Comparison of ENCODE assay signal across 3 cellular contexts in the genomic region with DNA sequence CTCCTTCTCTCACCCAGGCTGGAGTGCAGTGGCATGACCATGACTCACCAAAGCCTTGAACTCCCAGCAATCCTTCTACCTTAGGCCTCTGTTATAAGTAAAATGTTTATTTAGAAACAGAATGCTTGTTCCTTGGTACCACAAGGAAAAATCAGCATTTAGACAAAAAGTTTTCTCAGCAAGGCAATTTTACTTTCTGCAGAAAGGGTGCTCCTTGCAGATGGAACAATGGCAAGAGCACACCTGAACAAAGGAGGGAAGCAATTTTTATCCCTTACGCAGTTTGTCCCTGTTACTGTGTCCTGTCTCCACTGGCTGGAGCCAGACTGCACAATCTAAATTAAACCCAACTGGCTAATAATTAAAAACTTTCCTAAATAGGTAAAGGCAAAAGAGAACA.
TF ChIP-seq lines count a peak whose summit lies in the region.

No MANE protein-coding gene starts in this region.

TF ChIP-seq in HCT116, 20 proteins besides CTCF, POLR2A, EP300 and RAD21:
- peak; percentile 45; the same call in 1 of the 2 replicates for TF ChIP-seq CBX3 (IDR thresholded peaks at IDR 0.05; ENCODE audit: low read depth)

TF ChIP-seq in Ishikawa, 13 proteins besides CTCF, POLR2A, EP300 and RAD21:
- TF ChIP-seq USF1 (IDR thresholded peaks at IDR 0.05), result 0 out of 2 replicates have a peak, but pooled peaks have one; percentile 18

TF ChIP-seq in K562, 482 proteins besides CTCF, POLR2A, EP300 and RAD21 (continued from another document):
- TF ChIP-seq, protein P1, sequence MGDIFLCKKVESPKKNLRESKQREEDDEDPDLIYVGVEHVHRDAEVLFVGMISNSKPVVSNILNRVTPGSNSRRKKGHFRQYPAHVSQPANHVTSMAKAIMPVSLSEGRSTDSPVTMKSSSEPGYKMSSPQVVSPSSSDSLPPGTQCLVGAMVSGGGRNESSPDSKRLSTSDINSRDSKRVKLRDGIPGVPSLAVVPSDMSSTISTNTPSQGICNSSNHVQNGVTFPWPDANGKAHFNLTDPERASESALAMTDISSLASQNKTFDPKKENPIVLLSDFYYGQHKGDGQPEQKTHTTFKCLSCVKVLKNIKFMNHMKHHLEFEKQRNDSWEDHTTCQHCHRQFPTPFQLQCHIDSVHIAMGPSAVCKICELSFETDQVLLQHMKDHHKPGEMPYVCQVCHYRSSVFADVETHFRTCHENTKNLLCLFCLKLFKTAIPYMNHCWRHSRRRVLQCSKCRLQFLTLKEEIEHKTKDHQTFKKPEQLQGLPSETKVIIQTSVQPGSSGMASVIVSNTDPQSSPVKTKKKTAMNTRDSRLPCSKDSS (IDR thresholded peaks at IDR 0.05; ENCODE audit: low read depth, partially characterized antibody), result peak; percentile 99
- peak; percentile 98 for TF ChIP-seq TRIM28 (IDR thresholded peaks at IDR 0.05)
- peak in 1 of 2 experiments; percentile 76; a peak in 2 of 4 replicates for TF ChIP-seq TRIM24 (IDR thresholded peaks at IDR 0.05)
- TF ChIP-seq, protein P2, sequence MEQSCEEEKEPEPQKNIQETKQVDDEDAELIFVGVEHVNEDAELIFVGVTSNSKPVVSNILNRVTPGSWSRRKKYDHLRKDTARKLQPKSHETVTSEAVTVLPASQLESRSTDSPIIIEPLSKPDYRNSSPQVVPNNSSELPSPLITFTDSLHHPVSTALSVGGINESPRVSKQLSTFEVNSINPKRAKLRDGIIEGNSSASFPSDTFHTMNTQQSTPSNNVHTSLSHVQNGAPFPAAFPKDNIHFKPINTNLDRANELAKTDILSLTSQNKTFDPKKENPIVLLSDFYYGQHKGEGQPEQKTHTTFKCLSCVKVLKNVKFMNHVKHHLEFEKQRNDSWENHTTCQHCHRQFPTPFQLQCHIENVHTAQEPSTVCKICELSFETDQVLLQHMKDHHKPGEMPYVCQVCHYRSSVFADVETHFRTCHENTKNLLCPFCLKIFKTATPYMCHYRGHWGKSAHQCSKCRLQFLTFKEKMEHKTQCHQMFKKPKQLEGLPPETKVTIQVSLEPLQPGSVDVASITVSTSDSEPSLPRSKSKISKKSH (CRISPR knock-in tag; IDR thresholded peaks at IDR 0.05), result peak; percentile 88; the same call in 1 of the 2 replicates
- TF ChIP-seq ZEB2 (IDR thresholded peaks at IDR 0.05), result peak; percentile 87
- TF ChIP-seq CBX3 (IDR thresholded peaks at IDR 0.05; ENCODE audit: borderline replicate concordance in 1 of 2, low read length in 2 of 2), result peak in 1 of 2 experiments; percentile 85; a peak in 2 of 3 replicates
- TF ChIP-seq XRCC3 (IDR thresholded peaks at IDR 0.05), result peak; percentile 29; the same call in 1 of the 2 replicates
- peak; percentile 91 for TF ChIP-seq CBX5 (IDR thresholded peaks at IDR 0.05; ENCODE audit: borderline replicate concordance, low read depth)
- peak; percentile 94 for TF ChIP-seq ZNF561 (CRISPR knock-in tag; conservative IDR thresholded peaks at IDR 0.05)
